ENCODE assay signal across 11 cellular contexts in genomic region chr2:241844831-241845578, GRCh38. TPM values are rescaled to one million over a fixed set of nuclear protein-coding genes. Genes with fewer than 3 reads are reported as not detected.
A peak's percentile ranks its signal among the peaks of the same experiment; 100 is the strongest.
DNase-seq lines count a peak whose midpoint lies in the region; ATAC-seq and TF ChIP-seq lines count a peak whose summit lies in the region.
"Had no signal": no experiment of that assay in that cellular context is flagged by ENCODE, and none has a peak within 500 bp of the region (broad histone marks: within the 10 kb centered on the region; RNA-seq: fewer than 3 reads in every experiment).

No MANE protein-coding gene starts in this region.

- H3K36me3 ChIP-seq in heart right ventricle (no peaks in the 10 kb centered on the region), skeletal muscle tissue (ENCODE audit: control insufficient read depth in 3 of 3, insufficient read depth in 3 of 3, low read length in 3 of 3) (no peaks in the 10 kb centered on the region)
- H3K36me3 ChIP-seq: cardiac muscle cell, prostate gland had no signal

- intact Hi-C loops in heart right ventricle (cut with DNase I): no loop called here

- WGBS in heart right ventricle, 2 donors: 83 to 87% methylated on average over 37 of the region's 37 CpGs

- in situ Hi-C loops in GM13977 (cut with MboI; ENCODE audit: low pct_unique_long_range_greater_than_20kb, low sequenced_read_pairs, unreplicated experiment): no loop called here

- no peaks in the 10 kb centered on the region for H3K9me3 Mint-ChIP-seq in T-cell

- peak overlapping the region in 1 of 2 donors; percentile 80 for H3K27ac Mint-ChIP-seq in T-cell

- peak overlapping the region in 9 of 10 donors; percentile 12 to 53 (median 46) for H3K4me3 ChIP-seq in heart right ventricle
- peak overlapping the region; percentile 43 to 67 (median 58) for H3K4me3 ChIP-seq in skeletal muscle tissue (ENCODE audit: low read length in 3 of 3)

- POLR2A ChIA-PET in T-cell (lab: Charles Lee): interaction anchor here in 1 of 2 donors (0.6 to 1.0 kb wide), 5 partner anchors 26 to 827 kb away, joined by 3 to 6 read pairs (median 4); no protein-coding TSS in a partner anchor

- DNase-seq in GM13977 (ENCODE audit: low spot score) (peak; percentile 27), T-cell (no peak), heart right ventricle (no peak), kidney glomerular epithelial cell (lab: John Stamatoyannopoulos, UW) (no peak), SHP77 treated with DMSO at 0.1 percent for 48 hours (lab: John Stamatoyannopoulos, UW) (no peak), NCI-H69 (lab: John Stamatoyannopoulos, UW) (no peak), NCI-H1694 (lab: John Stamatoyannopoulos, UW) (no peak)

- peaks cover 30 to 33% (median 32%) of the 10 kb centered on the region in 3 donors for H3K4me1 Mint-ChIP-seq in T-cell

- ATAC-seq in T-cell (replicated peaks in 1 of 4): no peak
- no peak for ATAC-seq in heart right ventricle

- H3K27ac ChIP-seq in heart right ventricle (peak overlapping the region in 8 of 10 donors; percentile 38 to 88 (median 74)), skeletal muscle tissue (ENCODE audit: low read depth, low read length) (no peak overlapping the region)
- H3K27ac ChIP-seq: cardiac muscle cell had no signal

- CTCF ChIA-PET in T-cell (lab: Charles Lee): interaction anchor here in 1 of 2 donors (0.7 to 1.4 kb wide), 4 partner anchors 24 to 140 kb away, joined by 3 to 5 read pairs (median 4); no protein-coding TSS in a partner anchor

- H3K27me3 ChIP-seq in heart right ventricle (peaks cover 0 to 6% (median 0%) of the 10 kb centered on the region in 7 donors), skeletal muscle tissue (ENCODE audit: control insufficient read depth in 3 of 3, insufficient read depth in 3 of 3, low read length in 3 of 3) (peaks cover 0 to 4% (median 0%) of the 10 kb centered on the region in 3 donors)

- peaks cover 4 to 34% (median 23%) of the 10 kb centered on the region in 9 donors for H3K4me1 ChIP-seq in heart right ventricle
- peaks cover 6 to 18% (median 16%) of the 10 kb centered on the region in 3 donors for H3K4me1 ChIP-seq in skeletal muscle tissue (ENCODE audit: control insufficient read depth in 3 of 3, insufficient read depth in 3 of 3, low read length in 3 of 3)
- H3K4me1 ChIP-seq: prostate gland had no signal

- TF ChIP-seq CTCF in GM13977 (IDR thresholded peaks at IDR 0.05; ENCODE audit: extremely low read depth, insufficient read depth, missing control alignments): no peak
- TF ChIP-seq CTCF in heart right ventricle (IDR thresholded peaks at IDR 0.05): no peak

- peaks cover 0 to 2% of the 10 kb centered on the region in 2 donors for H3K27me3 Mint-ChIP-seq in T-cell

- peak overlapping the region; percentile 72 to 79 (median 77) for H3K4me3 Mint-ChIP-seq in T-cell

- no peaks in the 10 kb centered on the region for H3K36me3 Mint-ChIP-seq in T-cell

- no peaks in the 10 kb centered on the region for H3K9me3 ChIP-seq in heart right ventricle
- H3K9me3 ChIP-seq in skeletal muscle tissue (ENCODE audit: control insufficient read depth in 3 of 3, low read length in 3 of 3): no peaks in the 10 kb centered on the region
- H3K9me3 ChIP-seq: prostate gland had no signal

- peak overlapping the region; percentile 64 to 78 (median 72) for H3K9ac ChIP-seq in skeletal muscle tissue (ENCODE audit: low read depth in 1 of 3, low read length in 3 of 3)

RNA-seq across cellular contexts. Expression of gene PDCD1, which starts 13.7 kb away (rescaled TPM):
- total RNA-seq in T-cell: 1 to 10 TPM; 1.3 to 6.8 (median 5.2) TPM
- total RNA-seq in heart right ventricle: 10 to 100 TPM in 1 of 10 donors, 1 to 10 TPM in 9; 1.3 to 14.2 (median 2.8) TPM
- 1 to 10 TPM; 6.4 to 7.1 TPM for polyA plus RNA-seq in heart right ventricle
- not detected for total RNA-seq in skeletal muscle tissue
- total RNA-seq: cardiac muscle cell, NCI-H460 had no signal
- polyA plus RNA-seq: cardiac muscle cell had no signal

RNA-seq across cellular contexts. Expression of gene RTP5, which starts 24.5 kb away (rescaled TPM):
- total RNA-seq in T-cell: 1 to 10 TPM in 4 of 5 donors, under 1 TPM in 1; 0.26 to 1.4 (median 1.3) TPM
- total RNA-seq in heart right ventricle: not detected
- under 1 TPM in 1 of 2 donors, not detected in 1; 0.15 TPM for polyA plus RNA-seq in heart right ventricle
- not detected for total RNA-seq in skeletal muscle tissue
- total RNA-seq: cardiac muscle cell, NCI-H460 had no signal
- polyA plus RNA-seq: cardiac muscle cell had no signal

RNA-seq across cellular contexts. Expression of gene NEU4, which starts 36.0 kb away (rescaled TPM):
- 1 to 10 TPM in 2 of 5 donors, under 1 TPM in 1, not detected in 2; 0.26 to 1.6 (median 1.4) TPM for total RNA-seq in T-cell
- total RNA-seq in heart right ventricle: 1 to 10 TPM in 1 of 10 donors, under 1 TPM in 7, not detected in 2; 0.07 to 1.2 (median 0.46) TPM
- polyA plus RNA-seq in heart right ventricle: 1 to 10 TPM in 1 of 2 donors, under 1 TPM in 1; 0.22 to 1.0 TPM
- 4.2 TPM for total RNA-seq in skeletal muscle tissue
